ENCODE assay signal across 1 cellular context in the genomic region with DNA sequence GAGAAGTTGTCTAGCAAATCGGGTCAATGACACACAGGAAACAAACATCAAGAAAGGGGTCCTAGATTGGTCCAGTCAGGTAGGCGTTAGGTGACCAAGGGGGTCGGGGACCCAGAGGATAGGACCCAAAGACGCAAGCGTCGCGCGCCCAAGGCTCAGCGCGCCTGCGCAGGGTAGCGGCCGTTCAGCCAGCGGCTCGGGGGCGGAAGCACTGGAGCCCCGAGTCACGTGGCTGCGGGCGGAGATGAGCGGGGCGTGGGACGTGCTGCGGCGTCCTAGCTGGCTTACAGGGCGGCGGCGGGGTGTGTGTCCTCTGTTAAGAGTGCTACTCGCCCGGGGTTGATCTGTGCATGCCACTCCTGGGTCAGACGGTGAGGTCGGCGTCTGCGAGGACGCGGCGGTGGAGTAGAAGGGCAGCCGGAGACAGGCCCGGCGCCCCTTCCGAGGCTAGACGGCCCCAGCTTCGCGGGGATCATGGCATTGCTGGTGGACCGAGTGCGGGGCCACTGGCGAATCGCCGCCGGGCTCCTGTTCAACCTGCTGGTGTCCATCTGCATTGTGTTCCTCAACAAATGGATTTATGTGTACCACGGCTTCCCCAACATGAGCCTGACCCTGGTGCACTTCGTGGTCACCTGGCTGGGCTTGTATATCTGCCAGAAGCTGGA.
TF ChIP-seq lines count a peak whose summit lies in the region.

A gene (plus strand): TSS at position 273 of the 668 bp plus-strand sequence. CDS start 202 bp downstream, at position 475.

TF ChIP-seq in K562, 482 proteins besides CTCF, POLR2A, EP300 and RAD21 (continued from another document and continues in another):
- 0 out of 2 replicates have a peak, but pooled peaks have one; percentile 44 for TF ChIP-seq MTA3 (IDR thresholded peaks at IDR 0.05; ENCODE audit: borderline replicate concordance)
- TF ChIP-seq TARDBP (IDR thresholded peaks at IDR 0.05) = 0 out of 2 replicates have a peak, but pooled peaks have one; percentile 31
- peak; percentile 87 for TF ChIP-seq SUPT5H (IDR thresholded peaks at IDR 0.05)
- TF ChIP-seq KHSRP (IDR thresholded peaks at IDR 0.05) = no peak
- TF ChIP-seq NR2C2 (CRISPR knock-in tag; IDR thresholded peaks at IDR 0.05) = peak; percentile 73; the same call in 1 of the 2 replicates
- peak; percentile 87 for TF ChIP-seq NR2C2 (tag; IDR thresholded peaks at IDR 0.05)
- TF ChIP-seq PCBP1 (IDR thresholded peaks at IDR 0.05; ENCODE audit: low read depth, low read length, poor library complexity, severe bottlenecking) = no peak
- TF ChIP-seq, protein P1, sequence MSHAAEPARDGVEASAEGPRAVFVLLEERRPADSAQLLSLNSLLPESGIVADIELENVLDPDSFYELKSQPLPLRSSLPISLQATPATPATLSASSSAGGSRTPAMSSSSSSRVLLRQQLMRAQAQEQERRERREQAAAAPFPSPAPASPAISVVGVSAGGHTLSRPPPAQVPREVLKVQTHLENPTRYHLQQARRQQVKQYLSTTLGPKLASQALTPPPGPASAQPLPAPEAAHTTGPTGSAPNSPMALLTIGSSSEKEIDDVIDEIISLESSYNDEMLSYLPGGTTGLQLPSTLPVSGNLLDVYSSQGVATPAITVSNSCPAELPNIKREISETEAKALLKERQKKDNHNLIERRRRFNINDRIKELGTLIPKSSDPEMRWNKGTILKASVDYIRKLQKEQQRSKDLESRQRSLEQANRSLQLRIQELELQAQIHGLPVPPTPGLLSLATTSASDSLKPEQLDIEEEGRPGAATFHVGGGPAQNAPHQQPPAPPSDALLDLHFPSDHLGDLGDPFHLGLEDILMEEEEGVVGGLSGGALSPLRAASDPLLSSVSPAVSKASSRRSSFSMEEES (CRISPR knock-in tag; IDR thresholded peaks at IDR 0.05) = peak; percentile 97
- TF ChIP-seq, protein P2, sequence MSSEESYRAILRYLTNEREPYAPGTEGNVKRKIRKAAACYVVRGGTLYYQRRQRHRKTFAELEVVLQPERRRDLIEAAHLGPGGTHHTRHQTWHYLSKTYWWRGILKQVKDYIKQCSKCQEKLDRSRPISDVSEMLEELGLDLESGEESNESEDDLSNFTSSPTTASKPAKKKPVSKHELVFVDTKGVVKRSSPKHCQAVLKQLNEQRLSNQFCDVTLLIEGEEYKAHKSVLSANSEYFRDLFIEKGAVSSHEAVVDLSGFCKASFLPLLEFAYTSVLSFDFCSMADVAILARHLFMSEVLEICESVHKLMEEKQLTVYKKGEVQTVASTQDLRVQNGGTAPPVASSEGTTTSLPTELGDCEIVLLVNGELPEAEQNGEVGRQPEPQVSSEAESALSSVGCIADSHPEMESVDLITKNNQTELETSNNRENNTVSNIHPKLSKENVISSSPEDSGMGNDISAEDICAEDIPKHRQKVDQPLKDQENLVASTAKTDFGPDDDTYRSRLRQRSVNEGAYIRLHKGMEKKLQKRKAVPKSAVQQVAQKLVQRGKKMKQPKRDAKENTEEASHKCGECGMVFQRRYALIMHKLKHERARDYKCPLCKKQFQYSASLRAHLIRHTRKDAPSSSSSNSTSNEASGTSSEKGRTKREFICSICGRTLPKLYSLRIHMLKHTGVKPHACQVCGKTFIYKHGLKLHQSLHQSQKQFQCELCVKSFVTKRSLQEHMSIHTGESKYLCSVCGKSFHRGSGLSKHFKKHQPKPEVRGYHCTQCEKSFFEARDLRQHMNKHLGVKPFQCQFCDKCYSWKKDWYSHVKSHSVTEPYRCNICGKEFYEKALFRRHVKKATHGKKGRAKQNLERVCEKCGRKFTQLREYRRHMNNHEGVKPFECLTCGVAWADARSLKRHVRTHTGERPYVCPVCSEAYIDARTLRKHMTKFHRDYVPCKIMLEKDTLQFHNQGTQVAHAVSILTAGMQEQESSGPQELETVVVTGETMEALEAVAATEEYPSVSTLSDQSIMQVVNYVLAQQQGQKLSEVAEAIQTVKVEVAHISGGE (CRISPR knock-in tag; IDR thresholded peaks at IDR 0.05) = peak in 2 of 3 experiments; percentile 36 to 76; a peak in 2 of 6 replicates
- no peak for TF ChIP-seq ZBTB8A (IDR thresholded peaks at IDR 0.05; ENCODE audit: partially characterized antibody)
- peak; percentile 72 for TF ChIP-seq MTA1 (IDR thresholded peaks at IDR 0.05; ENCODE audit: borderline replicate concordance)
- TF ChIP-seq KDM1A (IDR thresholded peaks at IDR 0.05) = no peak
- 0 out of 2 replicates have a peak, but pooled peaks have one; percentile 40 for TF ChIP-seq ZFPM2 (CRISPR knock-in tag; IDR thresholded peaks at IDR 0.05)
- no peak for TF ChIP-seq MED1 (CRISPR knock-in tag; IDR thresholded peaks at IDR 0.05; ENCODE audit: borderline replicate concordance)
- TF ChIP-seq CBFA2T2 (conservative IDR thresholded peaks at IDR 0.05) = peak; percentile 78
- TF ChIP-seq, protein P3, sequence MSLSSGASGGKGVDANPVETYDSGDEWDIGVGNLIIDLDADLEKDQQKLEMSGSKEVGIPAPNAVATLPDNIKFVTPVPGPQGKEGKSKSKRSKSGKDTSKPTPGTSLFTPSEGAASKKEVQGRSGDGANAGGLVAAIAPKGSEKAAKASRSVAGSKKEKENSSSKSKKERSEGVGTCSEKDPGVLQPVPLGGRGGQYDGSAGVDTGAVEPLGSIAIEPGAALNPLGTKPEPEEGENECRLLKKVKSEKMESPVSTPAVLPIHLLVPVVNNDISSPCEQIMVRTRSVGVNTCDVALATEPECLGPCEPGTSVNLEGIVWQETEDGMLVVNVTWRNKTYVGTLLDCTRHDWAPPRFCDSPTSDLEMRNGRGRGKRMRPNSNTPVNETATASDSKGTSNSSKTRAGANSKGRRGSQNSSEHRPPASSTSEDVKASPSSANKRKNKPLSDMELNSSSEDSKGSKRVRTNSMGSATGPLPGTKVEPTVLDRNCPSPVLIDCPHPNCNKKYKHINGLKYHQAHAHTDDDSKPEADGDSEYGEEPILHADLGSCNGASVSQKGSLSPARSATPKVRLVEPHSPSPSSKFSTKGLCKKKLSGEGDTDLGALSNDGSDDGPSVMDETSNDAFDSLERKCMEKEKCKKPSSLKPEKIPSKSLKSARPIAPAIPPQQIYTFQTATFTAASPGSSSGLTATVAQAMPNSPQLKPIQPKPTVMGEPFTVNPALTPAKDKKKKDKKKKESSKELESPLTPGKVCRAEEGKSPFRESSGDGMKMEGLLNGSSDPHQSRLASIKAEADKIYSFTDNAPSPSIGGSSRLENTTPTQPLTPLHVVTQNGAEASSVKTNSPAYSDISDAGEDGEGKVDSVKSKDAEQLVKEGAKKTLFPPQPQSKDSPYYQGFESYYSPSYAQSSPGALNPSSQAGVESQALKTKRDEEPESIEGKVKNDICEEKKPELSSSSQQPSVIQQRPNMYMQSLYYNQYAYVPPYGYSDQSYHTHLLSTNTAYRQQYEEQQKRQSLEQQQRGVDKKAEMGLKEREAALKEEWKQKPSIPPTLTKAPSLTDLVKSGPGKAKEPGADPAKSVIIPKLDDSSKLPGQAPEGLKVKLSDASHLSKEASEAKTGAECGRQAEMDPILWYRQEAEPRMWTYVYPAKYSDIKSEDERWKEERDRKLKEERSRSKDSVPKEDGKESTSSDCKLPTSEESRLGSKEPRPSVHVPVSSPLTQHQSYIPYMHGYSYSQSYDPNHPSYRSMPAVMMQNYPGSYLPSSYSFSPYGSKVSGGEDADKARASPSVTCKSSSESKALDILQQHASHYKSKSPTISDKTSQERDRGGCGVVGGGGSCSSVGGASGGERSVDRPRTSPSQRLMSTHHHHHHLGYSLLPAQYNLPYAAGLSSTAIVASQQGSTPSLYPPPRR (CRISPR knock-in tag; IDR thresholded peaks at IDR 0.05; ENCODE audit: borderline replicate concordance) = no peak
- TF ChIP-seq KAT2B (IDR thresholded peaks at IDR 0.05; ENCODE audit: low read depth, low read length) = no peak
- no peak for TF ChIP-seq RFX5 (IDR thresholded peaks at IDR 0.05; ENCODE audit: low read depth, low read length)
- peak; percentile 73 for TF ChIP-seq POLR2AphosphoS5 (IDR thresholded peaks at IDR 0.05; ENCODE audit: control insufficient read depth, insufficient read depth, low read depth, low read length)
- TF ChIP-seq C11orf30 (IDR thresholded peaks at IDR 0.05; ENCODE audit: low read depth) = no peak
- peak; percentile 48 to 52; a peak in 3 of 4 replicates for TF ChIP-seq SIX5 (IDR thresholded peaks at IDR 0.05; ENCODE audit: borderline replicate concordance in 1 of 2, insufficient read depth in 1 of 2, low read depth in 1 of 2, low read length in 2 of 2)
- no peak for TF ChIP-seq E2F3 (CRISPR knock-in tag; IDR thresholded peaks at IDR 0.05)
- TF ChIP-seq MYNN (IDR thresholded peaks at IDR 0.05) = peak; percentile 78; the same call in 1 of the 2 replicates
- no peak for TF ChIP-seq MYNN (CRISPR knock-in tag; IDR thresholded peaks at IDR 0.05)
- peak; percentile 75 for TF ChIP-seq TAF1 (IDR thresholded peaks at IDR 0.05; ENCODE audit: control insufficient read depth, extremely low read depth, insufficient read depth, low read length, severe bottlenecking)
- TF ChIP-seq ETV1 (tag; conservative IDR thresholded peaks at IDR 0.05; ENCODE audit: low read depth) = 0 out of 2 replicates have a peak, but pooled peaks have one; percentile 27
- no peak for TF ChIP-seq ILK (tag; IDR thresholded peaks at IDR 0.05; ENCODE audit: borderline replicate concordance, low read depth)
- TF ChIP-seq RBM15 (IDR thresholded peaks at IDR 0.05; ENCODE audit: insufficient read depth, low read length) = no peak
- no peak for TF ChIP-seq RFX7 (CRISPR knock-in tag; IDR thresholded peaks at IDR 0.05)
- no peak for TF ChIP-seq TGIF2 (CRISPR knock-in tag; IDR thresholded peaks at IDR 0.05)
- TF ChIP-seq, protein P4, sequence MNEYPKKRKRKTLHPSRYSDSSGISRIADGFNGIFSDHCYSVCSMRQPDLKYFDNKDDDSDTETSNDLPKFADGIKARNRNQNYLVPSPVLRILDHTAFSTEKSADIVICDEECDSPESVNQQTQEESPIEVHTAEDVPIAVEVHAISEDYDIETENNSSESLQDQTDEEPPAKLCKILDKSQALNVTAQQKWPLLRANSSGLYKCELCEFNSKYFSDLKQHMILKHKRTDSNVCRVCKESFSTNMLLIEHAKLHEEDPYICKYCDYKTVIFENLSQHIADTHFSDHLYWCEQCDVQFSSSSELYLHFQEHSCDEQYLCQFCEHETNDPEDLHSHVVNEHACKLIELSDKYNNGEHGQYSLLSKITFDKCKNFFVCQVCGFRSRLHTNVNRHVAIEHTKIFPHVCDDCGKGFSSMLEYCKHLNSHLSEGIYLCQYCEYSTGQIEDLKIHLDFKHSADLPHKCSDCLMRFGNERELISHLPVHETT (CRISPR knock-in tag; conservative IDR thresholded peaks at IDR 0.05 in 1 of 2, IDR thresholded peaks at IDR 0.05 in 1 of 2) = peak in 1 of 2 experiments; percentile 51; a peak in 1 of 4 replicates
- peak; percentile 91 for TF ChIP-seq CREM (IDR thresholded peaks at IDR 0.05; ENCODE audit: low read depth)
- TF ChIP-seq, protein P5, sequence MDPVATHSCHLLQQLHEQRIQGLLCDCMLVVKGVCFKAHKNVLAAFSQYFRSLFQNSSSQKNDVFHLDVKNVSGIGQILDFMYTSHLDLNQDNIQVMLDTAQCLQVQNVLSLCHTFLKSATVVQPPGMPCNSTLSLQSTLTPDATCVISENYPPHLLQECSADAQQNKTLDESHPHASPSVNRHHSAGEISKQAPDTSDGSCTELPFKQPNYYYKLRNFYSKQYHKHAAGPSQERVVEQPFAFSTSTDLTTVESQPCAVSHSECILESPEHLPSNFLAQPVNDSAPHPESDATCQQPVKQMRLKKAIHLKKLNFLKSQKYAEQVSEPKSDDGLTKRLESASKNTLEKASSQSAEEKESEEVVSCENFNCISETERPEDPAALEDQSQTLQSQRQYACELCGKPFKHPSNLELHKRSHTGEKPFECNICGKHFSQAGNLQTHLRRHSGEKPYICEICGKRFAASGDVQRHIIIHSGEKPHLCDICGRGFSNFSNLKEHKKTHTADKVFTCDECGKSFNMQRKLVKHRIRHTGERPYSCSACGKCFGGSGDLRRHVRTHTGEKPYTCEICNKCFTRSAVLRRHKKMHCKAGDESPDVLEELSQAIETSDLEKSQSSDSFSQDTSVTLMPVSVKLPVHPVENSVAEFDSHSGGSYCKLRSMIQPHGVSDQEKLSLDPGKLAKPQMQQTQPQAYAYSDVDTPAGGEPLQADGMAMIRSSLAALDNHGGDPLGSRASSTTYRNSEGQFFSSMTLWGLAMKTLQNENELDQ (CRISPR knock-in tag; IDR thresholded peaks at IDR 0.05; ENCODE audit: borderline replicate concordance) = peak; percentile 32; the same call in 1 of the 2 replicates
- TF ChIP-seq, protein P6, sequence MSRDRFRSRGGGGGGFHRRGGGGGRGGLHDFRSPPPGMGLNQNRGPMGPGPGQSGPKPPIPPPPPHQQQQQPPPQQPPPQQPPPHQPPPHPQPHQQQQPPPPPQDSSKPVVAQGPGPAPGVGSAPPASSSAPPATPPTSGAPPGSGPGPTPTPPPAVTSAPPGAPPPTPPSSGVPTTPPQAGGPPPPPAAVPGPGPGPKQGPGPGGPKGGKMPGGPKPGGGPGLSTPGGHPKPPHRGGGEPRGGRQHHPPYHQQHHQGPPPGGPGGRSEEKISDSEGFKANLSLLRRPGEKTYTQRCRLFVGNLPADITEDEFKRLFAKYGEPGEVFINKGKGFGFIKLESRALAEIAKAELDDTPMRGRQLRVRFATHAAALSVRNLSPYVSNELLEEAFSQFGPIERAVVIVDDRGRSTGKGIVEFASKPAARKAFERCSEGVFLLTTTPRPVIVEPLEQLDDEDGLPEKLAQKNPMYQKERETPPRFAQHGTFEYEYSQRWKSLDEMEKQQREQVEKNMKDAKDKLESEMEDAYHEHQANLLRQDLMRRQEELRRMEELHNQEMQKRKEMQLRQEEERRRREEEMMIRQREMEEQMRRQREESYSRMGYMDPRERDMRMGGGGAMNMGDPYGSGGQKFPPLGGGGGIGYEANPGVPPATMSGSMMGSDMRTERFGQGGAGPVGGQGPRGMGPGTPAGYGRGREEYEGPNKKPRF (IDR thresholded peaks at IDR 0.05; ENCODE audit: low read depth, low read length) = no peak
- TF ChIP-seq, protein P7, sequence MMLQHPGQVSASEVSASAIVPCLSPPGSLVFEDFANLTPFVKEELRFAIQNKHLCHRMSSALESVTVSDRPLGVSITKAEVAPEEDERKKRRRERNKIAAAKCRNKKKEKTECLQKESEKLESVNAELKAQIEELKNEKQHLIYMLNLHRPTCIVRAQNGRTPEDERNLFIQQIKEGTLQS (IDR thresholded peaks at IDR 0.05) = no peak
- TF ChIP-seq, protein P7 (CRISPR knock-in tag; conservative IDR thresholded peaks at IDR 0.05) = 0 out of 2 replicates have a peak, but pooled peaks have one; percentile 60
- no peak; the same call in 1 of the 2 replicates for TF ChIP-seq CHD2 (IDR thresholded peaks at IDR 0.05; ENCODE audit: low read depth, low read length)
- TF ChIP-seq ELF1 (tag; IDR thresholded peaks at IDR 0.05) = peak; percentile 77
- TF ChIP-seq, protein P8, sequence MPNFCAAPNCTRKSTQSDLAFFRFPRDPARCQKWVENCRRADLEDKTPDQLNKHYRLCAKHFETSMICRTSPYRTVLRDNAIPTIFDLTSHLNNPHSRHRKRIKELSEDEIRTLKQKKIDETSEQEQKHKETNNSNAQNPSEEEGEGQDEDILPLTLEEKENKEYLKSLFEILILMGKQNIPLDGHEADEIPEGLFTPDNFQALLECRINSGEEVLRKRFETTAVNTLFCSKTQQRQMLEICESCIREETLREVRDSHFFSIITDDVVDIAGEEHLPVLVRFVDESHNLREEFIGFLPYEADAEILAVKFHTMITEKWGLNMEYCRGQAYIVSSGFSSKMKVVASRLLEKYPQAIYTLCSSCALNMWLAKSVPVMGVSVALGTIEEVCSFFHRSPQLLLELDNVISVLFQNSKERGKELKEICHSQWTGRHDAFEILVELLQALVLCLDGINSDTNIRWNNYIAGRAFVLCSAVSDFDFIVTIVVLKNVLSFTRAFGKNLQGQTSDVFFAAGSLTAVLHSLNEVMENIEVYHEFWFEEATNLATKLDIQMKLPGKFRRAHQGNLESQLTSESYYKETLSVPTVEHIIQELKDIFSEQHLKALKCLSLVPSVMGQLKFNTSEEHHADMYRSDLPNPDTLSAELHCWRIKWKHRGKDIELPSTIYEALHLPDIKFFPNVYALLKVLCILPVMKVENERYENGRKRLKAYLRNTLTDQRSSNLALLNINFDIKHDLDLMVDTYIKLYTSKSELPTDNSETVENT (CRISPR knock-in tag; IDR thresholded peaks at IDR 0.05) = peak; percentile 87
